10 cellular contexts compared by ENCODE assay signal in the genomic region with DNA sequence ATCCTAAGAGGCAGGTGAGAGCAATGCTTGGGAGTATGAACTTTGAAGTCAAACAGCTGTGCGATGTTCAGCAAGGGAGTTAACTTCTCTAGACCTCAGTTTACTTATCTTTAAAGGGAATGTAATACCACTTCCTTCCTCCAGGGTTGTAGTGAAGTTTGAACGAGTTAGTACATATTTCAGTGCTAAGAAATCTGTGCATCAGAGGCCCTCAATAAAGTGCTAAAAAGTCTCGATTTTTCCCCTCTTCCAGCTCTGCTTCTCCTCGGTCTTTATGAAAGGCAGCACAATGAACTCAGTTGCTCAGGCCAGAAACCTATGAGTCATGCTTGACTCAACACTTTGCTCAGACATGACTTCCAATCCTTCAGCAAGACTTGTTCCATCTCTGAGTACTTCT.
DNase-seq lines count a peak whose midpoint lies in the region; ATAC-seq, FAIRE-seq and TF ChIP-seq lines count a peak whose summit lies in the region.
"Had no signal": no experiment of that assay in that cellular context is flagged by ENCODE, and none has a peak within 500 bp of the region (broad histone marks: within the 10 kb centered on the region; RNA-seq: fewer than 3 reads in every experiment).

No MANE protein-coding gene starts in this region.

- TF ChIP-seq POLR2A in A549 (IDR thresholded peaks at IDR 0.05; ENCODE audit: low read length): no peak
- no peak for TF ChIP-seq POLR2A in gastrocnemius medialis (IDR thresholded peaks at IDR 0.05)

- TF ChIP-seq RAD21 in A549 (conservative IDR thresholded peaks at IDR 0.05 in 1 of 2, IDR thresholded peaks at IDR 0.05 in 1 of 2): no peak

- H3K4me1 ChIP-seq in A549: peaks cover 10% of the 10 kb centered on the region
- no peaks in the 10 kb centered on the region for H3K4me1 ChIP-seq in ascending aorta
- no peaks in the 10 kb centered on the region for H3K4me1 ChIP-seq in gastrocnemius medialis

- no peak overlapping the region for H3K4me3 ChIP-seq in A549
- no peak overlapping the region for H3K4me3 ChIP-seq in epithelial cell of proximal tubule (ENCODE audit: low read depth, low read length)
- H3K4me3 ChIP-seq in ascending aorta: no peak overlapping the region
- no peak overlapping the region for H3K4me3 ChIP-seq in gastrocnemius medialis

- TF ChIP-seq CTCF in A549 (IDR thresholded peaks at IDR 0.05) (no peak), GM12874 (IDR thresholded peaks at IDR 0.05; ENCODE audit: insufficient read depth, low read depth, low read length) (peak; percentile 27; the same call in 1 of the 2 replicates), epithelial cell of proximal tubule (conservative IDR thresholded peaks at IDR 0.05; ENCODE audit: low read depth, low read length) (peak; percentile 37), ascending aorta (IDR thresholded peaks at IDR 0.05) (no peak), gastrocnemius medialis (IDR thresholded peaks at IDR 0.05 in 4 of 5, conservative IDR thresholded peaks at IDR 0.05 in 1 of 5) (no peak)

- ATAC-seq in A549: peak; percentile 76 to 77
- ATAC-seq in gastrocnemius medialis: no peak
- ATAC-seq: left ventricle myocardium superior had no signal

- no peak for TF ChIP-seq EP300 in A549 (IDR thresholded peaks at IDR 0.05)

- H3K36me3 ChIP-seq in ascending aorta: no peaks in the 10 kb centered on the region
- no peaks in the 10 kb centered on the region for H3K36me3 ChIP-seq in gastrocnemius medialis

- DNase-seq in A549 (ENCODE audit: low read depth in 1 of 2, low spot score in 1 of 2): peak in 1 of 2 experiments; percentile 56
- DNase-seq in M059J (ENCODE audit: low read depth): peak; percentile 51
- peak; percentile 23 for DNase-seq in epithelial cell of proximal tubule (ENCODE audit: low read depth)
- DNase-seq in ascending aorta (ENCODE audit: low spot score in 2 of 2): no peak
- no peak for DNase-seq in DMS153 (lab: John Stamatoyannopoulos, UW)
- DNase-seq in gastrocnemius medialis: no peak
- DNase-seq in HEK293T (ENCODE audit: extremely low spot score): no peak
- DNase-seq: left ventricle myocardium superior had no signal

- 26% methylated on average over 4 of the region's 4 CpGs for WGBS in A549 (ENCODE audit: missing lambda C conversion rate)

- intact Hi-C loops in ascending aorta (cut with DNase I): no loop called here
- intact Hi-C loops in gastrocnemius medialis (cut with DNase I; ENCODE audit: low total_unique reads): no loop called here

- POLR2A ChIA-PET in A549 (lab: Yijun Ruan, JAX) (no interaction called here), HEK293T (lab: Yijun Ruan, JAX) (no interaction called here)

- in situ Hi-C loops in gastrocnemius medialis (cut with MboI; ENCODE audit: low sequenced_read_pairs in 4 of 4): no loop called here

- H3K27ac ChIP-seq in A549 (peak overlapping the region; percentile 55 to 73), ascending aorta (no peak overlapping the region), gastrocnemius medialis (no peak overlapping the region)

- CTCF ChIA-PET in A549 (lab: Yijun Ruan, JAX) (interaction anchor here (1.2 to 1.5 kb wide), 2 partner anchors 12 to 37 kb away, joined by 3 to 7 read pairs; no protein-coding TSS in a partner anchor), HEK293T (lab: Yijun Ruan, JAX) (no interaction called here)

- H3K9me3 ChIP-seq in A549 (no peaks in the 10 kb centered on the region), ascending aorta (no peaks in the 10 kb centered on the region), gastrocnemius medialis (no peaks in the 10 kb centered on the region)

- H3K27me3 ChIP-seq in ascending aorta (no peaks in the 10 kb centered on the region), gastrocnemius medialis (no peaks in the 10 kb centered on the region)

- peak; percentile 90 for FAIRE-seq in A549 (lab: Jason Lieb, UNC)
- FAIRE-seq: G401.6 had no signal

- peak overlapping the region; percentile 63 for H3K4me2 ChIP-seq in A549

TF ChIP-seq in A549, 52 proteins besides CTCF, POLR2A, EP300 and RAD21 (continues in another document):
- TF ChIP-seq CEBPB (IDR thresholded peaks at IDR 0.05): no peak
- no peak for TF ChIP-seq PBX3 (IDR thresholded peaks at IDR 0.05)
- TF ChIP-seq HMGXB4 (CRISPR knock-in tag; IDR thresholded peaks at IDR 0.05; ENCODE audit: borderline replicate concordance): no peak
- no peak for TF ChIP-seq ESRRA (IDR thresholded peaks at IDR 0.05; ENCODE audit: borderline replicate concordance, low read length)
- TF ChIP-seq CBX2 (IDR thresholded peaks at IDR 0.05; ENCODE audit: borderline replicate concordance, low read depth): no peak
- TF ChIP-seq, protein P1, sequence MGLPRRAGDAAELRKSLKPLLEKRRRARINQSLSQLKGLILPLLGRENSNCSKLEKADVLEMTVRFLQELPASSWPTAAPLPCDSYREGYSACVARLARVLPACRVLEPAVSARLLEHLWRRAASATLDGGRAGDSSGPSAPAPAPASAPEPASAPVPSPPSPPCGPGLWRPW (IDR thresholded peaks at IDR 0.05): no peak
- TF ChIP-seq, protein P2, sequence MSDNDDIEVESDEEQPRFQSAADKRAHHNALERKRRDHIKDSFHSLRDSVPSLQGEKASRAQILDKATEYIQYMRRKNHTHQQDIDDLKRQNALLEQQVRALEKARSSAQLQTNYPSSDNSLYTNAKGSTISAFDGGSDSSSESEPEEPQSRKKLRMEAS (IDR thresholded peaks at IDR 0.05): no peak

TF ChIP-seq in HEK293T, 16 proteins besides CTCF, POLR2A, EP300 and RAD21:
- TF ChIP-seq ELF4 (IDR thresholded peaks at IDR 0.05): no peak
- TF ChIP-seq SUZ12 (IDR thresholded peaks at IDR 0.05): no peak
- no peak for TF ChIP-seq SP1 (IDR thresholded peaks at IDR 0.05)
- TF ChIP-seq FOXK2 (IDR thresholded peaks at IDR 0.05): no peak
- TF ChIP-seq BHLHE40 (IDR thresholded peaks at IDR 0.05; ENCODE audit: borderline replicate concordance): no peak
- TF ChIP-seq NFRKB (IDR thresholded peaks at IDR 0.05): no peak
TF ChIP-seq in HEK293T: peak in this region for 0.

Comparison
In these comparisons a context has a peak if more than half of its experiments do, and no peak if none do; other contexts are left out.
1. ATAC-seq: peak in A549 (2 of 2); none in gastrocnemius medialis (0 of 2).
2. DNase-seq: peak in M059J (single experiment) and epithelial cell of proximal tubule (single experiment); none in ascending aorta (0 of 2), DMS153 (single experiment), gastrocnemius medialis (0 of 2) and HEK293T (single experiment).
3. H3K27ac ChIP-seq: peak in A549 (2 of 2); none in ascending aorta (0 of 2) and gastrocnemius medialis (0 of 4).
4. CTCF ChIP-seq: peak in GM12874 (single experiment) and epithelial cell of proximal tubule (single experiment); none in A549 (single experiment), ascending aorta (0 of 3) and gastrocnemius medialis (0 of 5).